ENCODE assay signal across 7 cellular contexts in genomic region chr22:27051407-27051806, GRCh38.
"Had no signal": no experiment of that assay in that cellular context is flagged by ENCODE, and none has a peak within 500 bp of the region (broad histone marks: within the 10 kb centered on the region; RNA-seq: fewer than 3 reads in every experiment).

No MANE protein-coding gene starts in this region.

- ATAC-seq: K562 had no signal

- H3K4me3 ChIP-seq: K562 had no signal

- H3K9ac ChIP-seq: KMS-11 had no signal

- H3K27ac ChIP-seq: HL-60, KMS-11 had no signal

- DNase-seq: IMR-90, KBM-7, KG1 had no signal

- H3K4me2 ChIP-seq: KMS-11 had no signal

- FAIRE-seq: HTR-8/SVneo, K562 had no signal
